21 cellular contexts compared by ENCODE assay signal in genomic region chr5:160211352-160211751, GRCh38. TPM values are rescaled to one million over a fixed set of nuclear protein-coding genes. Genes with fewer than 3 reads are reported as not detected.
"Had no signal": no experiment of that assay in that cellular context is flagged by ENCODE, and none has a peak within 500 bp of the region (broad histone marks: within the 10 kb centered on the region; RNA-seq: fewer than 3 reads in every experiment).

No MANE protein-coding gene starts in this region.

- ATAC-seq: gastroesophageal sphincter; left lung; naive thymus-derived CD8-positive, alpha-beta T cell; psoas muscle had no signal

- H3K4me3 ChIP-seq: esophagus squamous epithelium, gastroesophageal sphincter, left lung, lung, psoas muscle, sigmoid colon, skin epidermis had no signal

- H3K4me1 ChIP-seq: gastroesophageal sphincter, left lung, psoas muscle, sigmoid colon had no signal

- FAIRE-seq: islet of Langerhans, urothelium cell line had no signal

- H3K9me3 ChIP-seq: esophagus squamous epithelium, gastroesophageal sphincter, left lung, neutrophil, psoas muscle, sigmoid colon had no signal

- H3K36me3 ChIP-seq: esophagus squamous epithelium, gastroesophageal sphincter, left lung, neutrophil, sigmoid colon had no signal

- DNase-seq: esophagus squamous epithelium; foreskin fibroblast; glutamatergic neuron; hippocampal formation; kidney glomerular epithelial cell; left lung; mesendoderm; naive thymus-derived CD8-positive, alpha-beta T cell; psoas muscle; retina; sigmoid colon; stimulated activated CD4-positive, alpha-beta T cell treated with anti-CD3 and anti-CD28 coated beads, Interleukin-12 subunit alpha, Interleukin-12 subunit beta, amount 100 ng/mL, for 4 hours; stimulated activated naive CD4-positive, alpha-beta T cell treated with Interleukin-2 at 50 U/mL for 16 hours had no signal

- H3K27me3 ChIP-seq: esophagus squamous epithelium, gastroesophageal sphincter, left lung, neutrophil, sigmoid colon had no signal

- H3K27ac ChIP-seq: esophagus squamous epithelium, gastroesophageal sphincter, left lung, neutrophil, psoas muscle, sigmoid colon, skin epidermis had no signal

RNA-seq across cellular contexts. Expression of gene FABP6, which starts 18.0 kb away (rescaled TPM):
- total RNA-seq: epithelial cell of proximal tubule; gastroesophageal sphincter; naive thymus-derived CD8-positive, alpha-beta T cell; osteoblast had no signal
- polyA plus RNA-seq: naive thymus-derived CD8-positive, alpha-beta T cell had no signal
